8 cellular contexts compared by ENCODE assay signal in genomic region chr1:21174230-21174629, GRCh38. TPM values are rescaled to one million over a fixed set of nuclear protein-coding genes. Genes with fewer than 3 reads are reported as not detected.
A peak's percentile ranks its signal among the peaks of the same experiment; 100 is the strongest.
DNase-seq lines count a peak whose midpoint lies in the region; ATAC-seq and TF ChIP-seq lines count a peak whose summit lies in the region.

No MANE protein-coding gene starts in this region.

- H3K27me3 Mint-ChIP-seq in GM23338 (ENCODE audit: insufficient read depth, low read depth, poor library complexity) (peaks cover 16% of the 10 kb centered on the region), WTC11 (ENCODE audit: low read depth) (peaks cover 21% of the 10 kb centered on the region)

- ATAC-seq in GM23338: no peak
- ATAC-seq in WTC11: no peak
- ATAC-seq in aorta (ENCODE audit: low FRiP score): no peak

- TF ChIP-seq CTCF in GM23338 (conservative IDR thresholded peaks at IDR 0.05; ENCODE audit: low read depth in 2 of 2) (no peak), WTC11 (IDR thresholded peaks at IDR 0.05) (no peak), lower leg skin (IDR thresholded peaks at IDR 0.05) (no peak)

- 0 out of 2 replicates have a peak, but pooled peaks cover under 1% of the 10 kb centered on the region for H3F3A ChIP-seq in GM23338 (replicated peaks; ENCODE audit: low read depth)

- peaks cover 11% of the 10 kb centered on the region; the same call in 1 of the 2 replicates for H3K27me3 ChIP-seq in GM23338 (ENCODE audit: insufficient read depth)
- no peaks in the 10 kb centered on the region for H3K27me3 ChIP-seq in skeletal muscle tissue (ENCODE audit: control insufficient read depth in 3 of 3, insufficient read depth in 3 of 3, low read length in 3 of 3)
- H3K27me3 ChIP-seq in aorta (ENCODE audit: control insufficient read depth in 1 of 2, insufficient read depth in 2 of 2, low read length in 1 of 2): no peaks in the 10 kb centered on the region

- H3K9me3 ChIP-seq in skeletal muscle tissue (ENCODE audit: control insufficient read depth in 3 of 3, low read length in 3 of 3) (no peaks in the 10 kb centered on the region), aorta (ENCODE audit: control insufficient read depth, low read length) (no peaks in the 10 kb centered on the region)

- POLR2A ChIA-PET in WTC11 (lab: Charles Lee): interaction anchor here (0.6 kb wide), 1 partner anchor 348 kb away, joined by 3 read pairs; no protein-coding TSS in a partner anchor

- peak overlapping the region; percentile 90 to 95 (median 93) for H3K9ac ChIP-seq in skeletal muscle tissue (ENCODE audit: low read depth in 1 of 3, low read length in 3 of 3)

- TF ChIP-seq POLR2A in lower leg skin (IDR thresholded peaks at IDR 0.05): no peak

- H3K4me3 Mint-ChIP-seq in GM23338: peak overlapping the region; percentile 83
- H3K4me3 Mint-ChIP-seq in WTC11: peak overlapping the region; percentile 82

- no peaks in the 10 kb centered on the region for H3K9me3 Mint-ChIP-seq in GM23338
- no peaks in the 10 kb centered on the region for H3K9me3 Mint-ChIP-seq in WTC11

- CTCF ChIA-PET in WTC11 (lab: Charles Lee): interaction anchor here (0.7 to 1.0 kb wide), 2 partner anchors 21 to 513 kb away, joined by 3 read pairs; partner anchors contain the start of gene DDOST

- no peak overlapping the region for H3K27ac Mint-ChIP-seq in GM23338
- peak overlapping the region; percentile 71; the same call in 1 of the 2 replicates for H3K27ac Mint-ChIP-seq in WTC11

- H3K4me1 Mint-ChIP-seq in GM23338 (peaks cover 18% of the 10 kb centered on the region), WTC11 (peaks cover 18% of the 10 kb centered on the region)

- H3K4me3 ChIP-seq in GM23338 (peak overlapping the region; percentile 96), skeletal muscle tissue (ENCODE audit: low read length in 3 of 3) (peak overlapping the region; percentile 83 to 94 (median 91)), lower leg skin (ENCODE audit: low read depth, poor library complexity, severe bottlenecking) (no peak overlapping the region), aorta (ENCODE audit: low read length in 2 of 2) (peak overlapping the region in 1 of 2 donors; percentile 19)

- H3K4me1 ChIP-seq in GM23338 (ENCODE audit: insufficient read depth): peaks cover 18% of the 10 kb centered on the region
- peaks cover 20 to 24% (median 22%) of the 10 kb centered on the region in 3 donors for H3K4me1 ChIP-seq in skeletal muscle tissue (ENCODE audit: control insufficient read depth in 3 of 3, insufficient read depth in 3 of 3, low read length in 3 of 3)
- no peaks in the 10 kb centered on the region for H3K4me1 ChIP-seq in aorta (ENCODE audit: control insufficient read depth in 1 of 2, insufficient read depth in 2 of 2, low read length in 2 of 2)

- H3K4me2 ChIP-seq in GM23338: peak overlapping the region; percentile 92

- peaks cover 37% of the 10 kb centered on the region for H4K20me1 ChIP-seq in GM23338 (replicated peaks; ENCODE audit: insufficient read depth)

- intact Hi-C loops in lower leg skin (cut with DNase I; ENCODE audit: low total_unique reads): no loop called here
- intact Hi-C loops in aorta (cut with DNase I): no loop called here

- 31 to 39% methylated on average over 2 of the region's 2 CpGs for WGBS in lower leg skin, 2 donors
- WGBS in aorta, 2 donors: 35 to 41% methylated on average over 2 of the region's 2 CpGs

- H3K79me2 ChIP-seq in GM23338 (replicated peaks; ENCODE audit: insufficient read depth): peaks cover 68% of the 10 kb centered on the region

- H3K9me2 ChIP-seq in GM23338 (ENCODE audit: insufficient read depth): no peaks in the 10 kb centered on the region

- DNase-seq in GM23338 (ENCODE audit: low spot score) (no peak), WTC11 (ENCODE audit: low spot score) (no peak), globus pallidus (ENCODE audit: low spot score) (peak; percentile 32), AG08396 (ENCODE audit: low spot score) (no peak), middle frontal gyrus (ENCODE audit: extremely low spot score, low spot score) (no peak), lower leg skin (ENCODE audit: low spot score in 2 of 2) (no peak), aorta (no peak)

- H3K36me3 Mint-ChIP-seq in GM23338 (ENCODE audit: low read depth): peaks cover 26% of the 10 kb centered on the region
- H3K36me3 Mint-ChIP-seq in WTC11: peaks cover 20% of the 10 kb centered on the region

- peaks cover 4% of the 10 kb centered on the region; the same call in 1 of the 2 replicates for H3K36me3 ChIP-seq in GM23338 (ENCODE audit: insufficient read depth)
- H3K36me3 ChIP-seq in skeletal muscle tissue (ENCODE audit: control insufficient read depth in 3 of 3, insufficient read depth in 3 of 3, low read length in 3 of 3): no peaks in the 10 kb centered on the region
- no peaks in the 10 kb centered on the region for H3K36me3 ChIP-seq in aorta (ENCODE audit: control insufficient read depth in 1 of 2, insufficient read depth in 2 of 2, low read length in 1 of 2)

- no peak overlapping the region for H3K27ac ChIP-seq in GM23338 (ENCODE audit: low read depth)
- H3K27ac ChIP-seq in skeletal muscle tissue (ENCODE audit: low read depth, low read length): peak overlapping the region; percentile 92
- H3K27ac ChIP-seq in aorta (ENCODE audit: low read depth in 1 of 2, low read length in 2 of 2): peak overlapping the region in 1 of 2 donors; percentile 51

- no peak overlapping the region for H2AFZ ChIP-seq in GM23338

TF ChIP-seq in WTC11, 78 proteins besides CTCF, POLR2A, EP300 and RAD21 (continues in another document):
- TF ChIP-seq ZNF121 (CRISPR knock-in tag; IDR thresholded peaks at IDR 0.05) (no peak), SP1 (CRISPR knock-in tag; conservative IDR thresholded peaks at IDR 0.05) (no peak), ZNF263 (CRISPR knock-in tag; IDR thresholded peaks at IDR 0.05; ENCODE audit: low read depth) (no peak), JAZF1 (CRISPR knock-in tag; IDR thresholded peaks at IDR 0.05) (no peak), NR2C2 (CRISPR knock-in tag; IDR thresholded peaks at IDR 0.05) (no peak), ATF6 (CRISPR knock-in tag; IDR thresholded peaks at IDR 0.05) (no peak), NR1H2 (CRISPR knock-in tag; IDR thresholded peaks at IDR 0.05) (no peak), NFE2L1 (CRISPR knock-in tag; IDR thresholded peaks at IDR 0.05) (no peak), NFYB (CRISPR knock-in tag; conservative IDR thresholded peaks at IDR 0.05; ENCODE audit: low read depth) (no peak), KAT7 (CRISPR knock-in tag; IDR thresholded peaks at IDR 0.05; ENCODE audit: borderline replicate concordance) (no peak), ZNF317 (CRISPR knock-in tag; IDR thresholded peaks at IDR 0.05; ENCODE audit: borderline replicate concordance, low read depth) (no peak), FOXK1 (CRISPR knock-in tag; IDR thresholded peaks at IDR 0.05) (no peak)
- TF ChIP-seq, protein P1, sequence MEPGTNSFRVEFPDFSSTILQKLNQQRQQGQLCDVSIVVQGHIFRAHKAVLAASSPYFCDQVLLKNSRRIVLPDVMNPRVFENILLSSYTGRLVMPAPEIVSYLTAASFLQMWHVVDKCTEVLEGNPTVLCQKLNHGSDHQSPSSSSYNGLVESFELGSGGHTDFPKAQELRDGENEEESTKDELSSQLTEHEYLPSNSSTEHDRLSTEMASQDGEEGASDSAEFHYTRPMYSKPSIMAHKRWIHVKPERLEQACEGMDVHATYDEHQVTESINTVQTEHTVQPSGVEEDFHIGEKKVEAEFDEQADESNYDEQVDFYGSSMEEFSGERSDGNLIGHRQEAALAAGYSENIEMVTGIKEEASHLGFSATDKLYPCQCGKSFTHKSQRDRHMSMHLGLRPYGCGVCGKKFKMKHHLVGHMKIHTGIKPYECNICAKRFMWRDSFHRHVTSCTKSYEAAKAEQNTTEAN (CRISPR knock-in tag; IDR thresholded peaks at IDR 0.05): no peak
- TF ChIP-seq, protein P2, sequence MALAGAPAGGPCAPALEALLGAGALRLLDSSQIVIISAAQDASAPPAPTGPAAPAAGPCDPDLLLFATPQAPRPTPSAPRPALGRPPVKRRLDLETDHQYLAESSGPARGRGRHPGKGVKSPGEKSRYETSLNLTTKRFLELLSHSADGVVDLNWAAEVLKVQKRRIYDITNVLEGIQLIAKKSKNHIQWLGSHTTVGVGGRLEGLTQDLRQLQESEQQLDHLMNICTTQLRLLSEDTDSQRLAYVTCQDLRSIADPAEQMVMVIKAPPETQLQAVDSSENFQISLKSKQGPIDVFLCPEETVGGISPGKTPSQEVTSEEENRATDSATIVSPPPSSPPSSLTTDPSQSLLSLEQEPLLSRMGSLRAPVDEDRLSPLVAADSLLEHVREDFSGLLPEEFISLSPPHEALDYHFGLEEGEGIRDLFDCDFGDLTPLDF (CRISPR knock-in tag; IDR thresholded peaks at IDR 0.05): no peak

RNA-seq across cellular contexts. Expression of gene EIF4G3, which starts 2.5 kb away (rescaled TPM):
- 63.4 and 68.1 TPM in 2 replicates for total RNA-seq in GM23338 (2014; rRNA removed; shearing (Covaris generic))
- polyA plus RNA-seq in GM23338 (2016; fragmentation: Nextera tagmentation; extraction: Ambion mirVana): 36.5 and 37.9 TPM in 2 replicates
- total RNA-seq in WTC11 (2021): 76.7 to 78.8 TPM (median 77.7 TPM) in 3 replicates
- 23.5 TPM for total RNA-seq in skeletal muscle tissue
- total RNA-seq in lower leg skin: 10 to 100 TPM; 24.4 to 57.0 (median 27.9) TPM
- total RNA-seq in aorta: 10 to 100 TPM; 59.0 to 84.4 TPM
- polyA plus RNA-seq in aorta: 10 to 100 TPM in 1 of 2 donors, 1 to 10 TPM in 1; 7.3 to 15.6 TPM
